In genomic region chr7:29444267-29444666, GRCh38 we compare ENCODE assay signal across 21 cellular contexts.
"Had no signal": no experiment of that assay in that cellular context is flagged by ENCODE, and none has a peak within 500 bp of the region (broad histone marks: within the 10 kb centered on the region; RNA-seq: fewer than 3 reads in every experiment).

No MANE protein-coding gene starts in this region.

- H3K36me3 ChIP-seq: ovary, right atrium auricular region, right lobe of liver, tibial nerve, uterus had no signal

- FAIRE-seq: kidney had no signal

- ATAC-seq: mucosa of descending colon; naive thymus-derived CD4-positive, alpha-beta T cell; natural killer cell treated with Interleukin-12 subunit alpha and Interleukin-12 subunit beta and Interleukin-15 and Interleukin-18, amount 100 ng/mL, for 72 hours; right lobe of liver; stimulated activated memory B cell treated with anti-CD40 and anti-IgM and Interleukin-4, amounts not matched to agents 10 μg/mL and 1 μg/mL and 100 μg/mL, for 72 hours; stimulated activated naive CD8-positive, alpha-beta T cell treated with anti-CD3 and anti-CD28 coated beads, Interleukin-15, amount 100 ng/mL, for 72 hours had no signal

- H3K27me3 ChIP-seq: ovary, right atrium auricular region, right lobe of liver, tibial nerve, uterus had no signal

- H3K27ac ChIP-seq: ovary, right atrium auricular region, right lobe of liver, tibial nerve, uterus had no signal

- DNase-seq: hippocampal formation; kidney; midbrain; mucosa of descending colon; naive thymus-derived CD4-positive, alpha-beta T cell; ovary; right lobe of liver; stimulated activated CD4-positive, alpha-beta T cell treated with anti-CD3 and anti-CD28 coated beads, Interleukin-1b, Interleukin-23, amount 100 ng/mL, for 48 hours; stimulated activated CD4-positive, alpha-beta T cell treated with anti-CD3 and anti-CD28 coated beads, Interleukin-2, amount 100 ng/mL, for 48 hours; stimulated activated CD4-positive, alpha-beta T cell treated with anti-CD3 and anti-CD28 coated beads, Interleukin-4, amount 100 ng/mL, for 4 hours; stimulated activated CD8-positive, alpha-beta memory T cell treated with anti-CD3 and anti-CD28 coated beads, Interleukin-4, amount 100 ng/mL, for 48 hours; stimulated activated naive CD4-positive, alpha-beta T cell treated with Interleukin-2 at 50 U/mL for 16 hours; stimulated activated naive CD8-positive, alpha-beta T cell treated with anti-CD3 and anti-CD28 coated beads, Interleukin-15, amount 100 ng/mL, for 72 hours; substantia nigra; uterus had no signal

- H3K4me1 ChIP-seq: uterus had no signal

- H3K4me3 ChIP-seq: lung, mucosa of descending colon, ovary, right atrium auricular region, right lobe of liver, smooth muscle cell, tibial nerve, uterus had no signal
